Comparison of ENCODE assay signal across 10 cellular contexts in the genomic region with DNA sequence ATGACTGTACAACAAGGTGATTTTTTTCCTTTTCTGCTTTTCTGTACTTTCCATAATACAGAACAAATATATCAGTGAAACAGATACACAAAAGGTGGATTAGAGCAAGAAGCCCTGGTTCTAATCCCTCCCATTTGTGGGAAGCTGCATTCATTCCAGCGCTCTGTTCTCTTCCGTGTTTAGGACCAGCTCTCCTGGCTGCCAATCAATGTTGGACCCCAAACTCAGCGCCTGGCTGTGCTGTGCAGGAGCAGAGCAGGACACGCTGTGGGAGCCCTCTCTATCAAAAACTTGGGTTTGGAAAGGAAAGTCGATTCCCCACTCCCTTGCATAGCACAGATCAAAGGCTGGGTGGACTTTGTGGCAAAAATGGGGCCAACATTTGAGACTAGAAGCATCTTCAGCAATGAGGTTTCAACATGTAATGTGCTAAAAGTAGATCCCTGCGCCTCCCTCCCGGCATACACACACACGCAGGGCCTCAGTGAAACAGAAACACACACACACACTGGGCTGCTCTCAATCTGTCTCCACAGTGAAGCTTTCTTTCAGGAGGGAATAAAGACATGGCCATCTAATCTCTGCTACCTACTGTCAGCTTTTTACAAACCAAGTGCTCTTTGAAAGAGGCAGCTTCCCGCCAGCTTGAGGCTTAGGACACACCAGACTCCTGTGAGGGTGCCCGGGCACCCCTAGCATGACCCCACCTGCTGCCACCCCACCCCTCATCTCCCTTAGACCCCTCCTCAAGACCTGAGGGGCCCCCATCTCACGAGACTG. TPM values are rescaled to one million over a fixed set of nuclear protein-coding genes. Genes with fewer than 3 reads are reported as not detected.
A peak's percentile ranks its signal among the peaks of the same experiment; 100 is the strongest.
DNase-seq lines count a peak whose midpoint lies in the region; ATAC-seq and TF ChIP-seq lines count a peak whose summit lies in the region.
"Had no signal": no experiment of that assay in that cellular context is flagged by ENCODE, and none has a peak within 500 bp of the region (broad histone marks: within the 10 kb centered on the region; RNA-seq: fewer than 3 reads in every experiment).

No MANE protein-coding gene starts in this region.

- H3K4me1 Mint-ChIP-seq in GM23338 (peaks cover 85% of the 10 kb centered on the region), endothelial cell (ENCODE audit: unreplicated experiment) (peaks cover 35% of the 10 kb centered on the region)
- H3K4me1 Mint-ChIP-seq in stimulated activated memory B cell treated with anti-CD40 and anti-IgM and Interleukin-4, amounts not matched to agents 10 μg/mL and 1 μg/mL and 100 μg/mL, for 72 hours = peaks cover 95% of the 10 kb centered on the region

- H3K27me3 ChIP-seq in GM23338 (ENCODE audit: insufficient read depth) (no peaks in the 10 kb centered on the region), right atrium auricular region (no peaks in the 10 kb centered on the region)

- TF ChIP-seq CTCF in GM23338 (conservative IDR thresholded peaks at IDR 0.05; ENCODE audit: low read depth in 2 of 2) (no peak), right atrium auricular region (IDR thresholded peaks at IDR 0.05) (no peak), endothelial cell (IDR thresholded peaks at IDR 0.05; ENCODE audit: unreplicated experiment) (no peak)

- H3F3A ChIP-seq in GM23338 (replicated peaks; ENCODE audit: low read depth) = no peaks in the 10 kb centered on the region

- no peak for DNase-seq in GM23338 (ENCODE audit: low spot score)
- no peak for DNase-seq in activated naive CD4-positive, alpha-beta T cell treated with anti-CD3 and anti-CD28 coated beads, Interleukin-2, amount 50 U/mL, for 72 hours (ENCODE audit: low spot score in 2 of 2)
- no peak for DNase-seq in right atrium auricular region (ENCODE audit: low spot score)
- no peak for DNase-seq in endothelial cell (ENCODE audit: low spot score)
- DNase-seq in NCI-H1105 treated with DMSO at 0.1 percent for 48 hours (lab: John Stamatoyannopoulos, UW) = no peak
- DNase-seq in germinal center (ENCODE audit: low spot score) = no peak
- DNase-seq: NCI-H1694 treated with DMSO at 0.1 percent for 48 hours, T-helper 9 cell had no signal

- no peak overlapping the region for H3K4me3 ChIP-seq in GM23338
- no peak overlapping the region for H3K4me3 ChIP-seq in right atrium auricular region

- no peaks in the 10 kb centered on the region for H3K9me3 Mint-ChIP-seq in GM23338
- H3K9me3 Mint-ChIP-seq in activated naive CD4-positive, alpha-beta T cell treated with anti-CD3 and anti-CD28 coated beads, Interleukin-2, amount 50 U/mL, for 72 hours = no peaks in the 10 kb centered on the region
- H3K9me3 Mint-ChIP-seq in stimulated activated memory B cell treated with anti-CD40 and anti-IgM and Interleukin-4, amounts not matched to agents 10 μg/mL and 1 μg/mL and 100 μg/mL, for 72 hours = no peaks in the 10 kb centered on the region
- H3K9me3 Mint-ChIP-seq in endothelial cell (ENCODE audit: unreplicated experiment) = no peaks in the 10 kb centered on the region

- peaks cover 99% of the 10 kb centered on the region for H3K79me2 ChIP-seq in GM23338 (replicated peaks; ENCODE audit: insufficient read depth)

- H3K4me3 Mint-ChIP-seq in GM23338 (no peak overlapping the region), endothelial cell (ENCODE audit: unreplicated experiment) (no peak overlapping the region)
- H3K4me3 Mint-ChIP-seq in stimulated activated memory B cell treated with anti-CD40 and anti-IgM and Interleukin-4, amounts not matched to agents 10 μg/mL and 1 μg/mL and 100 μg/mL, for 72 hours = no peak overlapping the region

- peaks cover 89% of the 10 kb centered on the region for H4K20me1 ChIP-seq in GM23338 (replicated peaks; ENCODE audit: insufficient read depth)

- H3K4me1 ChIP-seq in GM23338 (ENCODE audit: insufficient read depth) (peaks cover 11% of the 10 kb centered on the region; the same call in 1 of the 2 replicates), right atrium auricular region (peaks cover 0 to 100% of the 10 kb centered on the region in 2 donors)

- H3K36me3 ChIP-seq in GM23338 (ENCODE audit: insufficient read depth) (peaks cover 10% of the 10 kb centered on the region), right atrium auricular region (peaks cover 59% of the 10 kb centered on the region)

- no peak overlapping the region for H2AFZ ChIP-seq in GM23338

- H3K9me3 ChIP-seq in right atrium auricular region = no peaks in the 10 kb centered on the region

- H3K27me3 Mint-ChIP-seq in GM23338 (ENCODE audit: insufficient read depth, low read depth, poor library complexity) (peaks cover 17% of the 10 kb centered on the region), endothelial cell (ENCODE audit: unreplicated experiment) (peaks cover 25% of the 10 kb centered on the region)
- no peaks in the 10 kb centered on the region for H3K27me3 Mint-ChIP-seq in stimulated activated memory B cell treated with anti-CD40 and anti-IgM and Interleukin-4, amounts not matched to agents 10 μg/mL and 1 μg/mL and 100 μg/mL, for 72 hours

- H3K27ac Mint-ChIP-seq in GM23338 (peak overlapping the region; percentile 47; the same call in 1 of the 2 replicates), endothelial cell (ENCODE audit: unreplicated experiment) (no peak overlapping the region)
- peak overlapping the region; percentile 93 to 95 for H3K27ac Mint-ChIP-seq in activated naive CD4-positive, alpha-beta T cell treated with anti-CD3 and anti-CD28 coated beads, Interleukin-2, amount 50 U/mL, for 72 hours
- peak overlapping the region; percentile 64 for H3K27ac Mint-ChIP-seq in stimulated activated memory B cell treated with anti-CD40 and anti-IgM and Interleukin-4, amounts not matched to agents 10 μg/mL and 1 μg/mL and 100 μg/mL, for 72 hours

- no peaks in the 10 kb centered on the region for H3K9me2 ChIP-seq in GM23338 (ENCODE audit: insufficient read depth)

- no peak for ATAC-seq in GM23338
- no peak for ATAC-seq in activated naive CD4-positive, alpha-beta T cell treated with anti-CD3 and anti-CD28 coated beads, Interleukin-2, amount 50 U/mL, for 72 hours
- ATAC-seq in stimulated activated memory B cell treated with anti-CD40 and anti-IgM and Interleukin-4, amounts not matched to agents 10 μg/mL and 1 μg/mL and 100 μg/mL, for 72 hours = no peak
- no peak for ATAC-seq in GM18909 (IDR thresholded peaks at IDR 0.05; ENCODE audit: poor library complexity, unreplicated experiment)

- no peak overlapping the region for H3K4me2 ChIP-seq in GM23338

- H3K27ac ChIP-seq in GM23338 (ENCODE audit: low read depth) (no peak overlapping the region; the same call in 1 of the 2 replicates), right atrium auricular region (peak overlapping the region; percentile 90 to 97)

- peaks cover 62% of the 10 kb centered on the region for H3K36me3 Mint-ChIP-seq in GM23338 (ENCODE audit: low read depth)
- H3K36me3 Mint-ChIP-seq in activated naive CD4-positive, alpha-beta T cell treated with anti-CD3 and anti-CD28 coated beads, Interleukin-2, amount 50 U/mL, for 72 hours = peaks cover 65 to 68% of the 10 kb centered on the region in 2 donors
- peaks cover 68% of the 10 kb centered on the region for H3K36me3 Mint-ChIP-seq in stimulated activated memory B cell treated with anti-CD40 and anti-IgM and Interleukin-4, amounts not matched to agents 10 μg/mL and 1 μg/mL and 100 μg/mL, for 72 hours
- peaks cover 70% of the 10 kb centered on the region for H3K36me3 Mint-ChIP-seq in endothelial cell (ENCODE audit: low read depth, unreplicated experiment)

TF ChIP-seq in GM23338, 12 proteins besides CTCF, POLR2A, EP300 and RAD21 (continues in another document):
- TF ChIP-seq STAT1 (IDR thresholded peaks at IDR 0.05; ENCODE audit: unreplicated experiment) (no peak), ZNF331 (CRISPR knock-in tag; IDR thresholded peaks at IDR 0.05; ENCODE audit: low read depth) (no peak), EZH2phosphoT487 (IDR thresholded peaks at IDR 0.05; ENCODE audit: unreplicated experiment) (no peak), EZH2 (IDR thresholded peaks at IDR 0.05; ENCODE audit: low read depth, unreplicated experiment) (no peak), POLR2AphosphoS5 (IDR thresholded peaks at IDR 0.05; ENCODE audit: low read depth) (no peak), ZNF114 (CRISPR knock-in tag; IDR thresholded peaks at IDR 0.05) (no peak)
- TF ChIP-seq, protein P1, sequence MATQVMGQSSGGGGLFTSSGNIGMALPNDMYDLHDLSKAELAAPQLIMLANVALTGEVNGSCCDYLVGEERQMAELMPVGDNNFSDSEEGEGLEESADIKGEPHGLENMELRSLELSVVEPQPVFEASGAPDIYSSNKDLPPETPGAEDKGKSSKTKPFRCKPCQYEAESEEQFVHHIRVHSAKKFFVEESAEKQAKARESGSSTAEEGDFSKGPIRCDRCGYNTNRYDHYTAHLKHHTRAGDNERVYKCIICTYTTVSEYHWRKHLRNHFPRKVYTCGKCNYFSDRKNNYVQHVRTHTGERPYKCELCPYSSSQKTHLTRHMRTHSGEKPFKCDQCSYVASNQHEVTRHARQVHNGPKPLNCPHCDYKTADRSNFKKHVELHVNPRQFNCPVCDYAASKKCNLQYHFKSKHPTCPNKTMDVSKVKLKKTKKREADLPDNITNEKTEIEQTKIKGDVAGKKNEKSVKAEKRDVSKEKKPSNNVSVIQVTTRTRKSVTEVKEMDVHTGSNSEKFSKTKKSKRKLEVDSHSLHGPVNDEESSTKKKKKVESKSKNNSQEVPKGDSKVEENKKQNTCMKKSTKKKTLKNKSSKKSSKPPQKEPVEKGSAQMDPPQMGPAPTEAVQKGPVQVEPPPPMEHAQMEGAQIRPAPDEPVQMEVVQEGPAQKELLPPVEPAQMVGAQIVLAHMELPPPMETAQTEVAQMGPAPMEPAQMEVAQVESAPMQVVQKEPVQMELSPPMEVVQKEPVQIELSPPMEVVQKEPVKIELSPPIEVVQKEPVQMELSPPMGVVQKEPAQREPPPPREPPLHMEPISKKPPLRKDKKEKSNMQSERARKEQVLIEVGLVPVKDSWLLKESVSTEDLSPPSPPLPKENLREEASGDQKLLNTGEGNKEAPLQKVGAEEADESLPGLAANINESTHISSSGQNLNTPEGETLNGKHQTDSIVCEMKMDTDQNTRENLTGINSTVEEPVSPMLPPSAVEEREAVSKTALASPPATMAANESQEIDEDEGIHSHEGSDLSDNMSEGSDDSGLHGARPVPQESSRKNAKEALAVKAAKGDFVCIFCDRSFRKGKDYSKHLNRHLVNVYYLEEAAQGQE (IDR thresholded peaks at IDR 0.05; ENCODE audit: unreplicated experiment) = no peak

RNA-seq across cellular contexts. Expression of gene WDR1, which starts 12.2 kb away (rescaled TPM):
- total RNA-seq in GM23338 (2014; rRNA removed; shearing (Covaris generic)) = 233 and 248 TPM in 2 replicates
- 90.9 and 93.2 TPM in 2 replicates for polyA plus RNA-seq in GM23338 (2016; fragmentation: Nextera tagmentation; extraction: Ambion mirVana)
- total RNA-seq in activated naive CD4-positive, alpha-beta T cell treated with anti-CD3 and anti-CD28 coated beads, Interleukin-2, amount 50 U/mL, for 72 hours = 100 to 1,000 TPM; 382 to 520 TPM
- total RNA-seq in right atrium auricular region (100 to 1,000 TPM; 109 to 216 TPM), endothelial cell (ENCODE audit: unreplicated experiment) (501 TPM)
